8 cellular contexts compared by ENCODE assay signal in the genomic region with DNA sequence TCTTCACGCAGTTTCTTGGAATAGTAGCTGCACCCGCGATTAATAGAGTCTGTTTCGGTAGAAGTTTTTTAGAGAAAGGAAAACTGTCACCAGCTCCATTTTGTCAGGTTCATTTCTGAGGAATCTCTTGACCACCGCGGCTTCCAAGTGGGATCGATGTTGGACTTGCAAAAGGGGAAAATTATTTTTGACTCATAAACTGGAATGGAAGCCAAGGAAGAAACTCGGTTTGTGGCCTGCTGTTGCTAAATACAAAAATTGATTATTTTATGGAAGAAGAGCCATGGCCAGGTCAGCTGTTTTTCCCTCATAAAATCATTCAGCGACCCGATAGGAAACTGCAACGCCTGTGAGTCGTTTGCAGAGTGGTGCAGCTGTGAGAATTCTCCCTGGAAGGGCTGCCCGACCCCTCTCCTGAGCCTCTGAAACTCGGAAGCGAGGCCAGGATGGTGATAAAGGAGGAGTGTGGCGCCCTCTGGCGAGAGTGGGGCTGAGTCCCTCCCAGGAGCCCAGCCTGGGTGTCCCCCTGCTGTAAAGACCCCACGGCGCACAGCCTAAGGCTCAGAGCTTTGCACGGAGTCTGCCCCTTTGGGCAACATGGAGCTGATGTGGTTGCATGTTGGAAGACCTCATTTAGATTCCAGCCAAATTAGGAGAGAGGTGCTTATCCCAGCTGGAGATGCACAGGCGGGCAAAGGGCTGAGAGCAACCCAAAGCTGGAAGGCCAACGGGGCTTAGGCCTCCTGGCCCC.
DNase-seq lines count a peak whose midpoint lies in the region; ATAC-seq and TF ChIP-seq lines count a peak whose summit lies in the region.

No MANE protein-coding gene starts in this region.

- intact Hi-C loops in activated CD4-positive, alpha-beta T cell treated with anti-CD3 and anti-CD28 coated beads, Interleukin-2, amount 10 ng/mL, durations not matched to agents 24 days and 14 days (cut with micrococcal nuclease): loop anchor here (1.0 kb wide), 2 partner anchors 166 to 188 kb away; no protein-coding TSS in a partner anchor
- intact Hi-C loops in right lobe of liver (cut with DNase I): no loop called here

- no peaks in the 10 kb centered on the region for H3K4me1 Mint-ChIP-seq in activated CD4-positive, alpha-beta T cell treated with anti-CD3 and anti-CD28 coated beads, Interleukin-2, amount 10 ng/mL, durations not matched to agents 24 days and 14 days

- H3K36me3 ChIP-seq in right lobe of liver: no peaks in the 10 kb centered on the region

- DNase-seq in ELR (ENCODE audit: low read depth): peak; percentile 69
- DNase-seq in NAMALWA (ENCODE audit: low spot score): peak; percentile 73
- DNase-seq in activated CD4-positive, alpha-beta T cell treated with anti-CD3 and anti-CD28 coated beads, Interleukin-2, amount 10 ng/mL, durations not matched to agents 24 days and 14 days: peak; percentile 89
- DNase-seq in coronary artery (ENCODE audit: low spot score): no peak
- peak; percentile 68 to 76 (median 73) for DNase-seq in right lobe of liver
- peak; percentile 27 for DNase-seq in stimulated activated CD8-positive, alpha-beta memory T cell treated with anti-CD3 and anti-CD28 coated beads, Interleukin-12 subunit alpha, Interleukin-12 subunit beta, amount 100 ng/mL, for 4 hours (ENCODE audit: low read depth)

- no peak overlapping the region for H3K27ac ChIP-seq in coronary artery
- peak overlapping the region; percentile 82 to 95 (median 86) for H3K27ac ChIP-seq in right lobe of liver

- peaks cover 16% of the 10 kb centered on the region for H3K27me3 Mint-ChIP-seq in activated CD4-positive, alpha-beta T cell treated with anti-CD3 and anti-CD28 coated beads, Interleukin-2, amount 10 ng/mL, durations not matched to agents 24 days and 14 days

- TF ChIP-seq CTCF in coronary artery (IDR thresholded peaks at IDR 0.05): peak; percentile 60
- peak; percentile 61 to 75 (median 66) for TF ChIP-seq CTCF in right lobe of liver (IDR thresholded peaks at IDR 0.05)

- TF ChIP-seq POLR2A in right lobe of liver (IDR thresholded peaks at IDR 0.05): no peak

- no peak overlapping the region for H3K4me3 Mint-ChIP-seq in activated CD4-positive, alpha-beta T cell treated with anti-CD3 and anti-CD28 coated beads, Interleukin-2, amount 10 ng/mL, durations not matched to agents 24 days and 14 days

- peak; percentile 10 to 43 (median 20) for ATAC-seq in right lobe of liver
- ATAC-seq in HG02885 (IDR thresholded peaks at IDR 0.05; ENCODE audit: poor library complexity, unreplicated experiment): no peak
- no peak for ATAC-seq in GM21447 (IDR thresholded peaks at IDR 0.05; ENCODE audit: unreplicated experiment)

- WGBS in right lobe of liver (ENCODE audit: insufficient coverage, low coverage, low lambda C conversion rate, missing lambda C conversion rate): 38% methylated on average over 14 of the region's 22 CpGs

- no peaks in the 10 kb centered on the region for H3K27me3 ChIP-seq in right lobe of liver

- H3K9me3 Mint-ChIP-seq in activated CD4-positive, alpha-beta T cell treated with anti-CD3 and anti-CD28 coated beads, Interleukin-2, amount 10 ng/mL, durations not matched to agents 24 days and 14 days: no peaks in the 10 kb centered on the region

- peaks cover 0 to 51% (median 22%) of the 10 kb centered on the region in 4 donors for H3K4me1 ChIP-seq in right lobe of liver

- H3K4me3 ChIP-seq in coronary artery (no peak overlapping the region), right lobe of liver (no peak overlapping the region)

- H3K36me3 Mint-ChIP-seq in activated CD4-positive, alpha-beta T cell treated with anti-CD3 and anti-CD28 coated beads, Interleukin-2, amount 10 ng/mL, durations not matched to agents 24 days and 14 days (ENCODE audit: low read depth): no peaks in the 10 kb centered on the region

- H3K27ac Mint-ChIP-seq in activated CD4-positive, alpha-beta T cell treated with anti-CD3 and anti-CD28 coated beads, Interleukin-2, amount 10 ng/mL, durations not matched to agents 24 days and 14 days: no peak overlapping the region

- H3K9me3 ChIP-seq in right lobe of liver: no peaks in the 10 kb centered on the region

Comparison
In these comparisons a context has a peak if more than half of its experiments do, and no peak if none do; other contexts are left out.
1. H3K27ac ChIP-seq: peak in right lobe of liver (3 of 3); none in coronary artery (0 of 2).
2. ATAC-seq: peak in right lobe of liver (4 of 4); none in HG02885 (single experiment) and GM21447 (single experiment).